ENCODE assay signal across 1 cellular context in genomic region chr10:73772280-73773151, GRCh38.
TF ChIP-seq lines count a peak whose summit lies in the region.

No MANE protein-coding gene starts in this region.

TF ChIP-seq in K562, 482 proteins besides CTCF, POLR2A, EP300 and RAD21 (continued from another document and continues in another):
- TF ChIP-seq, protein P1, sequence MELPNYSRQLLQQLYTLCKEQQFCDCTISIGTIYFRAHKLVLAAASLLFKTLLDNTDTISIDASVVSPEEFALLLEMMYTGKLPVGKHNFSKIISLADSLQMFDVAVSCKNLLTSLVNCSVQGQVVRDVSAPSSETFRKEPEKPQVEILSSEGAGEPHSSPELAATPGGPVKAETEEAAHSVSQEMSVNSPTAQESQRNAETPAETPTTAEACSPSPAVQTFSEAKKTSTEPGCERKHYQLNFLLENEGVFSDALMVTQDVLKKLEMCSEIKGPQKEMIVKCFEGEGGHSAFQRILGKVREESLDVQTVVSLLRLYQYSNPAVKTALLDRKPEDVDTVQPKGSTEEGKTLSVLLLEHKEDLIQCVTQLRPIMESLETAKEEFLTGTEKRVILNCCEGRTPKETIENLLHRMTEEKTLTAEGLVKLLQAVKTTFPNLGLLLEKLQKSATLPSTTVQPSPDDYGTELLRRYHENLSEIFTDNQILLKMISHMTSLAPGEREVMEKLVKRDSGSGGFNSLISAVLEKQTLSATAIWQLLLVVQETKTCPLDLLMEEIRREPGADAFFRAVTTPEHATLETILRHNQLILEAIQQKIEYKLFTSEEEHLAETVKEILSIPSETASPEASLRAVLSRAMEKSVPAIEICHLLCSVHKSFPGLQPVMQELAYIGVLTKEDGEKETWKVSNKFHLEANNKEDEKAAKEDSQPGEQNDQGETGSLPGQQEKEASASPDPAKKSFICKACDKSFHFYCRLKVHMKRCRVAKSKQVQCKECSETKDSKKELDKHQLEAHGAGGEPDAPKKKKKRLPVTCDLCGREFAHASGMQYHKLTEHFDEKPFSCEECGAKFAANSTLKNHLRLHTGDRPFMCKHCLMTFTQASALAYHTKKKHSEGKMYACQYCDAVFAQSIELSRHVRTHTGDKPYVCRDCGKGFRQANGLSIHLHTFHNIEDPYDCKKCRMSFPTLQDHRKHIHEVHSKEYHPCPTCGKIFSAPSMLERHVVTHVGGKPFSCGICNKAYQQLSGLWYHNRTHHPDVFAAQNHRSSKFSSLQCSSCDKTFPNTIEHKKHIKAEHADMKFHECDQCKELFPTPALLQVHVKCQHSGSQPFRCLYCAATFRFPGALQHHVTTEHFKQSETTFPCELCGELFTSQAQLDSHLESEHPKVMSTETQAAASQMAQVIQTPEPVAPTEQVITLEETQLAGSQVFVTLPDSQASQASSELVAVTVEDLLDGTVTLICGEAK (IDR thresholded peaks at IDR 0.05): peak; percentile 60; the same call in 1 of the 2 replicates
- TF ChIP-seq, protein P1 (CRISPR knock-in tag; IDR thresholded peaks at IDR 0.05): no peak
- TF ChIP-seq HMGXB4 (CRISPR knock-in tag; IDR thresholded peaks at IDR 0.05) (peak; percentile 87; the same call in 1 of the 2 replicates), MED1 (CRISPR knock-in tag; IDR thresholded peaks at IDR 0.05; ENCODE audit: borderline replicate concordance) (no peak), ARID1B (IDR thresholded peaks at IDR 0.05) (no peak; the same call in 1 of the 2 replicates), MXI1 (IDR thresholded peaks at IDR 0.05; ENCODE audit: low read depth, low read length) (peak; percentile 51; the same call in 1 of the 2 replicates), PURB (CRISPR knock-in tag; IDR thresholded peaks at IDR 0.05; ENCODE audit: low read depth) (no peak), NEUROD1 (IDR thresholded peaks at IDR 0.05; ENCODE audit: borderline replicate concordance, low read depth, low read length, partially characterized antibody) (peak; percentile 18), ZZZ3 (IDR thresholded peaks at IDR 0.05) (no peak), MAX (CRISPR knock-in tag; IDR thresholded peaks at IDR 0.05) (peak; percentile 82), SMAD4 (CRISPR knock-in tag; conservative IDR thresholded peaks at IDR 0.05) (peak; percentile 85), RFX7 (CRISPR knock-in tag; IDR thresholded peaks at IDR 0.05) (peak; percentile 70; the same call in 1 of the 2 replicates), KAT8 (IDR thresholded peaks at IDR 0.05; ENCODE audit: low read depth) (no peak), RBM22 (IDR thresholded peaks at IDR 0.05; ENCODE audit: low read depth, low read length, poor library complexity, severe bottlenecking) (peak; percentile 96), NONO (IDR thresholded peaks at IDR 0.05; ENCODE audit: low read depth in 2 of 2, low read length in 1 of 2) (peak; percentile 43 to 66), ZFX (CRISPR knock-in tag; IDR thresholded peaks at IDR 0.05) (peak; percentile 80), HCFC1 (IDR thresholded peaks at IDR 0.05; ENCODE audit: low read depth, low read length) (peak; percentile 70), ZNF75A (CRISPR knock-in tag; IDR thresholded peaks at IDR 0.05) (no peak), RBBP5 (IDR thresholded peaks at IDR 0.05; ENCODE audit: borderline replicate concordance, insufficient read depth, low read length, poor library complexity, severe bottlenecking) (peak; percentile 80), C11orf30 (IDR thresholded peaks at IDR 0.05; ENCODE audit: low read depth) (peak; percentile 86), ELF4 (CRISPR knock-in tag; IDR thresholded peaks at IDR 0.05) (peak; percentile 96), GATAD2A (IDR thresholded peaks at IDR 0.05) (peak; percentile 74; the same call in 1 of the 2 replicates), E2F8 (IDR thresholded peaks at IDR 0.05; ENCODE audit: low read depth, partially characterized antibody) (peak; percentile 91), KLF16 (IDR thresholded peaks at IDR 0.05) (no peak), SRF (CRISPR knock-in tag; IDR thresholded peaks at IDR 0.05) (peak in 1 of 2 experiments; percentile 17; a peak in 1 of 4 replicates), ZNF668 (CRISPR knock-in tag; IDR thresholded peaks at IDR 0.05) (peak; percentile 50; the same call in 1 of the 2 replicates), CREM (IDR thresholded peaks at IDR 0.05; ENCODE audit: low read depth) (peak; percentile 98), ZNF740 (CRISPR knock-in tag; IDR thresholded peaks at IDR 0.05) (peak; percentile 89), ZNF740 (tag; IDR thresholded peaks at IDR 0.05) (no peak), ZNF707 (CRISPR knock-in tag; conservative IDR thresholded peaks at IDR 0.05) (no peak), ZNF24 (IDR thresholded peaks at IDR 0.05) (peak; percentile 44; the same call in 1 of the 2 replicates), DIDO1 (tag; IDR thresholded peaks at IDR 0.05; ENCODE audit: low read depth) (peak; percentile 66; the same call in 1 of the 2 replicates), ZBTB1 (CRISPR knock-in tag; IDR thresholded peaks at IDR 0.05; ENCODE audit: borderline replicate concordance, low read depth) (peak; percentile 79; the same call in 1 of the 2 replicates), PHF8 (IDR thresholded peaks at IDR 0.05; ENCODE audit: borderline replicate concordance, low read length) (peak; percentile 77; the same call in 1 of the 2 replicates), ZNF436 (CRISPR knock-in tag; IDR thresholded peaks at IDR 0.05) (peak; percentile 14), HDAC1 (IDR thresholded peaks at IDR 0.05) (peak in 1 of 2 experiments; percentile 90; a peak in 2 of 4 replicates), ZFP1 (CRISPR knock-in tag; IDR thresholded peaks at IDR 0.05) (peak; percentile 31; the same call in 1 of the 2 replicates), NCOA1 (IDR thresholded peaks at IDR 0.05; ENCODE audit: low read depth) (no peak), TARDBP (IDR thresholded peaks at IDR 0.05) (peak; percentile 95), ZFPM2 (CRISPR knock-in tag; IDR thresholded peaks at IDR 0.05) (0 out of 2 replicates have a peak, but pooled peaks have one; percentile 79)
- TF ChIP-seq, protein P2, sequence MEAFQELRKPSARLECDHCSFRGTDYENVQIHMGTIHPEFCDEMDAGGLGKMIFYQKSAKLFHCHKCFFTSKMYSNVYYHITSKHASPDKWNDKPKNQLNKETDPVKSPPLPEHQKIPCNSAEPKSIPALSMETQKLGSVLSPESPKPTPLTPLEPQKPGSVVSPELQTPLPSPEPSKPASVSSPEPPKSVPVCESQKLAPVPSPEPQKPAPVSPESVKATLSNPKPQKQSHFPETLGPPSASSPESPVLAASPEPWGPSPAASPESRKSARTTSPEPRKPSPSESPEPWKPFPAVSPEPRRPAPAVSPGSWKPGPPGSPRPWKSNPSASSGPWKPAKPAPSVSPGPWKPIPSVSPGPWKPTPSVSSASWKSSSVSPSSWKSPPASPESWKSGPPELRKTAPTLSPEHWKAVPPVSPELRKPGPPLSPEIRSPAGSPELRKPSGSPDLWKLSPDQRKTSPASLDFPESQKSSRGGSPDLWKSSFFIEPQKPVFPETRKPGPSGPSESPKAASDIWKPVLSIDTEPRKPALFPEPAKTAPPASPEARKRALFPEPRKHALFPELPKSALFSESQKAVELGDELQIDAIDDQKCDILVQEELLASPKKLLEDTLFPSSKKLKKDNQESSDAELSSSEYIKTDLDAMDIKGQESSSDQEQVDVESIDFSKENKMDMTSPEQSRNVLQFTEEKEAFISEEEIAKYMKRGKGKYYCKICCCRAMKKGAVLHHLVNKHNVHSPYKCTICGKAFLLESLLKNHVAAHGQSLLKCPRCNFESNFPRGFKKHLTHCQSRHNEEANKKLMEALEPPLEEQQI (IDR thresholded peaks at IDR 0.05): no peak
- TF ChIP-seq, protein P3, sequence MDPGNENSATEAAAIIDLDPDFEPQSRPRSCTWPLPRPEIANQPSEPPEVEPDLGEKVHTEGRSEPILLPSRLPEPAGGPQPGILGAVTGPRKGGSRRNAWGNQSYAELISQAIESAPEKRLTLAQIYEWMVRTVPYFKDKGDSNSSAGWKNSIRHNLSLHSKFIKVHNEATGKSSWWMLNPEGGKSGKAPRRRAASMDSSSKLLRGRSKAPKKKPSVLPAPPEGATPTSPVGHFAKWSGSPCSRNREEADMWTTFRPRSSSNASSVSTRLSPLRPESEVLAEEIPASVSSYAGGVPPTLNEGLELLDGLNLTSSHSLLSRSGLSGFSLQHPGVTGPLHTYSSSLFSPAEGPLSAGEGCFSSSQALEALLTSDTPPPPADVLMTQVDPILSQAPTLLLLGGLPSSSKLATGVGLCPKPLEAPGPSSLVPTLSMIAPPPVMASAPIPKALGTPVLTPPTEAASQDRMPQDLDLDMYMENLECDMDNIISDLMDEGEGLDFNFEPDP (CRISPR knock-in tag; IDR thresholded peaks at IDR 0.05): peak; percentile 78; the same call in 1 of the 2 replicates
